In the genomic region with DNA sequence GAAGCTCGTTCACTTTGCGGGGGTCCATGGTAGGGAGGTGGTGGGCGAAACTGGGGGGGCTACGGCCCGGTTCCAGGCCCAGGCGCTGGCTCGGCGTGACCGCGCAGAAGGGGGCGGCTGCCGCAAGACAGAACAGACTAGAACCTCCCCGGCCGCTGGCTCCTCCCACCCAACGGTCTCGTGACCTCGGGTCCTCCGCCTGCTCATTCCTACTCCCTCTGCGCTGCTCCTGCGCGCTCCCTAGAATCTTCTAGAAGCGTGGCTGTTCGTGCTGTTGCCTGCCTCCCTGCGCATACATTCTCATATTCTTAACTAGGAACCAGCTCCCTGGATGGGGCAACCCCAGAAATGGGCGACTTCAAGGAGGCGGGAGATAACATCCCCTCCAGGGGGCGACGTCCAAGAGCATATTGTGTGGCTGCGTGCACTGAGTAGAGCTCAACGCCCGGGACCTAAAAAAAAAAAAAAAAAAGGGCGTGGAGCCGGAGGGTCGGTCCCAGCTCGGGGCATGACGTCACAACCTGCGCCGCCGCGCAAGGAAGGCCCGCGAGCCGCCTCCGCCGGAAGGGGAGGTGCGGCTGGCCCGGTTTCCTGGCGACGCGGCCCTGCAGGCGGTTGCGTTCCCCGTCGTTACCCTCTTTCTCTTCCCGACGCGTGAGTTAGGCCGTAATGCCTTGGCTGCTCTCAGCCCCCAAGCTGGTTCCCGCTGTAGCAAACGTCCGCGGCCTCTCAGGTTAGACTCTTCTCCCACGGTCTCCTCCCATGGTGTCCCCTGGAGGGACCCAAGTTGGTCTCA, we compare ENCODE assay signal across 8 cellular contexts. TPM values are rescaled to one million over a fixed set of nuclear protein-coding genes. Genes with fewer than 3 reads are reported as not detected.
A peak's percentile ranks its signal among the peaks of the same experiment; 100 is the strongest.
DNase-seq lines count a peak whose midpoint lies in the region; ATAC-seq and TF ChIP-seq lines count a peak whose summit lies in the region.

A gene (minus strand): TSS at position 127 of the 796 bp plus-strand sequence. CDS start 99 bp downstream, at position 28.
A gene (plus strand): TSS at position 636 of the 796 bp plus-strand sequence. CDS start 34 bp downstream, at position 670.

- POLR2A ChIA-PET in activated B cell treated with CpG ODN at 0.5 μM for 24 hours (lab: Charles Lee) = interaction anchor here (0.5 to 1.8 kb wide), 21 partner anchors 12 to 1538 kb away, joined by 3 to 18 read pairs (median 4); a partner anchor contains a TSS

- H3K27ac Mint-ChIP-seq in activated B cell treated with CpG ODN at 0.5 μM for 24 hours = peak within 1 kb of the TSS; percentile 100
- H3K27ac Mint-ChIP-seq in immature natural killer cell = peak within 1 kb of the TSS; percentile 99 to 100 (median 100)

- H3K4me1 Mint-ChIP-seq in activated B cell treated with CpG ODN at 0.5 μM for 24 hours (peaks cover 47% of the 10 kb centered on the region), immature natural killer cell (peaks cover 32 to 66% of the 10 kb centered on the region in 2 donors)

- intact Hi-C loops in activated B cell treated with CpG ODN at 0.5 μM for 24 hours (cut with micrococcal nuclease) = loop anchor here (1.0 to 2.0 kb wide), 11 partner anchors 37 to 612 kb away; a partner anchor contains a TSS

- peak within 1 kb of the TSS; percentile 93 for H3K4me3 ChIP-seq in AG09309 (ENCODE audit: control insufficient read depth, low read depth, low read length)

- CTCF ChIA-PET in activated B cell treated with CpG ODN at 0.5 μM for 24 hours (lab: Charles Lee) = interaction anchor here (0.6 to 3.3 kb wide), 3 partner anchors 38 to 174 kb away, joined by 4 to 13 read pairs (median 6); no protein-coding TSS in a partner anchor

- peak within 1 kb of the TSS; percentile 100 for H3K27ac ChIP-seq in caudate nucleus (ENCODE audit: low read depth, low read length)

- in situ Hi-C loops in GM18951 (cut with MboI; ENCODE audit: low sequenced_read_pairs, unreplicated experiment) = no loop called here

- DNase-seq in AG09309 (ENCODE audit: low read depth) (peak; percentile 87), NCI-H345 (lab: John Stamatoyannopoulos, UW) (peak; percentile 92), activated B cell treated with CpG ODN at 0.5 μM for 24 hours (peak; percentile 96), caudate nucleus (lab: John Stamatoyannopoulos, UW) (peak; percentile 78 to 99 (median 95)), immature natural killer cell (peak; percentile 96 to 97 (median 97)), smooth muscle cell of the brain vasculature (ENCODE audit: low read depth, low spot score) (peak; percentile 89)

- peak; percentile 64 for TF ChIP-seq POLR2A in GM18951 (IDR thresholded peaks at IDR 0.05; ENCODE audit: extremely low read depth, insufficient read depth, insufficient read length)

- H3K36me3 Mint-ChIP-seq in activated B cell treated with CpG ODN at 0.5 μM for 24 hours (ENCODE audit: low read depth) (peaks cover 42% of the 10 kb centered on the region), immature natural killer cell (peaks cover 0 to 8% (median 2%) of the 10 kb centered on the region in 3 donors)

- H3K4me3 Mint-ChIP-seq in activated B cell treated with CpG ODN at 0.5 μM for 24 hours = peak within 1 kb of the TSS; percentile 98
- H3K4me3 Mint-ChIP-seq in immature natural killer cell = peak within 1 kb of the TSS; percentile 99 to 100 (median 99)

- peak; percentile 83 for ATAC-seq in HG03196 (IDR thresholded peaks at IDR 0.05; ENCODE audit: unreplicated experiment)
- peak; percentile 90 for ATAC-seq in activated B cell treated with CpG ODN at 0.5 μM for 24 hours (ENCODE audit: low read depth)

- TF ChIP-seq CTCF in AG09309 (IDR thresholded peaks at IDR 0.05; ENCODE audit: control insufficient read depth, insufficient read depth, low read depth, low read length, missing control alignments) (peak; percentile 21), activated B cell treated with CpG ODN at 0.5 μM for 24 hours (IDR thresholded peaks at IDR 0.05) (no peak)

- no peaks in the 10 kb centered on the region for H3K27me3 Mint-ChIP-seq in activated B cell treated with CpG ODN at 0.5 μM for 24 hours
- peaks cover 6 to 16% (median 16%) of the 10 kb centered on the region in 3 donors for H3K27me3 Mint-ChIP-seq in immature natural killer cell (ENCODE audit: low read depth in 3 of 3)

- H3K9me3 Mint-ChIP-seq in activated B cell treated with CpG ODN at 0.5 μM for 24 hours (no peaks in the 10 kb centered on the region), immature natural killer cell (no peaks in the 10 kb centered on the region)

RNA-seq across cellular contexts. Expression of the first gene that starts in this region (rescaled TPM):
- total RNA-seq in activated B cell treated with CpG ODN at 0.5 μM for 24 hours = 183 and 221 TPM in 2 replicates
- 100 to 1,000 TPM; 111 to 131 (median 111) TPM for polyA plus RNA-seq in immature natural killer cell

RNA-seq across cellular contexts. Expression of the second gene that starts in this region (rescaled TPM):
- 20.3 and 20.8 TPM in 2 replicates for total RNA-seq in activated B cell treated with CpG ODN at 0.5 μM for 24 hours
- 10 to 100 TPM in 1 of 3 donors, 1 to 10 TPM in 2; 5.9 to 11.4 (median 9.9) TPM for polyA plus RNA-seq in immature natural killer cell

Comparison
In these comparisons a context has a peak if more than half of its experiments do, and no peak if none do; other contexts are left out.
1. Peak in every context shown above with its lines: DNase-seq, ATAC-seq, H3K4me3 ChIP-seq and H3K27ac ChIP-seq.